ENCODE assay signal across 8 cellular contexts in genomic region chr12:122965851-122966742, GRCh38. TPM values are rescaled to one million over a fixed set of nuclear protein-coding genes. Genes with fewer than 3 reads are reported as not detected.
DNase-seq lines count a peak whose midpoint lies in the region; ATAC-seq and TF ChIP-seq lines count a peak whose summit lies in the region.

Gene ABCB9 (minus strand): TSS chr12:122966463. CDS start chr12:122960235, 6,228 bp downstream.

- peak within 1 kb of the TSS; percentile 45 for H3K4me3 ChIP-seq in HAP-1
- peak within 1 kb of the TSS; percentile 76 for H3K4me3 ChIP-seq in left ventricle myocardium inferior
- peak within 1 kb of the TSS; percentile 53 to 70 (median 56) for H3K4me3 ChIP-seq in upper lobe of left lung

- H3K9me3 ChIP-seq in HAP-1 (no peaks in the 10 kb centered on the region), left ventricle myocardium inferior (replicated peaks) (no peaks in the 10 kb centered on the region), upper lobe of left lung (no peaks in the 10 kb centered on the region)

- H3K27me3 ChIP-seq in HAP-1 (ENCODE audit: low read depth) (no peaks in the 10 kb centered on the region), left ventricle myocardium inferior (ENCODE audit: low read depth) (no peaks in the 10 kb centered on the region), upper lobe of left lung (no peaks in the 10 kb centered on the region)

- 2 to 8% methylated on average over 11 to 24 of the region's 55 CpGs for WGBS in upper lobe of left lung, 2 donors

- H3K36me3 ChIP-seq in HAP-1 (replicated peaks), result peaks cover 2% of the 10 kb centered on the region
- no peaks in the 10 kb centered on the region for H3K36me3 ChIP-seq in left ventricle myocardium inferior
- H3K36me3 ChIP-seq in upper lobe of left lung, result no peaks in the 10 kb centered on the region

- peak; percentile 96 to 97 for ATAC-seq in upper lobe of left lung (ENCODE audit: low FRiP score in 2 of 2)

- H3K27ac ChIP-seq in left ventricle myocardium inferior (replicated peaks) (peak within 1 kb of the TSS; percentile 62), upper lobe of left lung (peak within 1 kb of the TSS in 2 of 4 donors; percentile 65 to 69)

- no peak for TF ChIP-seq EP300 in upper lobe of left lung (IDR thresholded peaks at IDR 0.05)

- peak in 1 of 4 donors; percentile 53 for TF ChIP-seq POLR2A in upper lobe of left lung (IDR thresholded peaks at IDR 0.05)

- intact Hi-C loops in left ventricle myocardium inferior (cut with micrococcal nuclease), result no loop called here
- intact Hi-C loops in posterior vena cava (cut with DNase I), result no loop called here

- peak; percentile 85 for DNase-seq in DMS79 (lab: John Stamatoyannopoulos, UW)
- peak; percentile 96 to 99 for DNase-seq in HAP-1 (ENCODE audit: low spot score in 2 of 2)
- peak; percentile 86 for DNase-seq in NCI-H128 (lab: John Stamatoyannopoulos, UW; ENCODE audit: unreplicated experiment)
- peak; percentile 90 to 97 (median 94) for DNase-seq in T-helper 1 cell
- peak; percentile 79 for DNase-seq in amniotic stem cell (lab: John Stamatoyannopoulos, UW)
- peak; percentile 94 for DNase-seq in left ventricle myocardium inferior
- peak; percentile 96 for DNase-seq in posterior vena cava (ENCODE audit: low spot score)
- peak; percentile 95 to 98 for DNase-seq in upper lobe of left lung

- H3K4me1 ChIP-seq in HAP-1, result peaks cover 5% of the 10 kb centered on the region
- H3K4me1 ChIP-seq in left ventricle myocardium inferior, result peaks cover 51% of the 10 kb centered on the region
- peaks cover 15 to 46% (median 27%) of the 10 kb centered on the region in 4 donors for H3K4me1 ChIP-seq in upper lobe of left lung

- in situ Hi-C loops in HAP-1 (cut with MboI; ENCODE audit: low sequenced_read_pairs), result no loop called here

- TF ChIP-seq CTCF in left ventricle myocardium inferior (IDR thresholded peaks at IDR 0.05; ENCODE audit: borderline replicate concordance) (no peak), upper lobe of left lung (IDR thresholded peaks at IDR 0.05) (peak in 1 of 6 experiments; percentile 6)

RNA-seq across cellular contexts. Expression of gene ABCB9, which starts in this region (rescaled TPM):
- 1.6 TPM for total RNA-seq in left ventricle myocardium inferior
- total RNA-seq in posterior vena cava, result 1 to 10 TPM; 3.4 to 5.3 TPM
- total RNA-seq in upper lobe of left lung, result 1 to 10 TPM; 2.1 to 9.9 (median 4.3) TPM
